In the genomic region with DNA sequence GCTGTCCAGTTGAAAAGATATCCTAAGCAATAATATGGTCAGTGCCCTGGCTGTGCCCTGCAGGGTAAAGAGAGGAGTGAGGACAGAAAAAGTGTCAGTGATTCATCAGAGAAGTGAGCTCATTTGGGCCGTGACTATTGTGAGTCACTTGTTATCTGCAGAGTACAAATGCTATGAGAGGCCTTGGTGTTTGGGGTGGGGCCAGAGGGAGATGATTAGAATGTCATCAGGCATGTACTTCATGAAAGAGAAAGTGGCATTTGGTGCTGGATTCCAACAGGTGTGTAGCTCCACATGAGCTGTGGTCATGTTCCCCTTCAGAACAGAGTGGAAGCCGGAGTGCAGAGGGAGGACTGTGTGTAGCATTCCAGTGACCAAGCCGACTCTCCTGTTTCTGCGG, we compare ENCODE assay signal across 9 cellular contexts.
DNase-seq lines count a peak whose midpoint lies in the region; ATAC-seq and TF ChIP-seq lines count a peak whose summit lies in the region.
"Had no signal": no experiment of that assay in that cellular context is flagged by ENCODE, and none has a peak within 500 bp of the region (broad histone marks: within the 10 kb centered on the region; RNA-seq: fewer than 3 reads in every experiment).

No MANE protein-coding gene starts in this region.

- peak overlapping the region in 1 of 4 donors; percentile 9 for H3K4me3 ChIP-seq in gastrocnemius medialis
- H3K4me3 ChIP-seq: SK-N-MC had no signal

- peak; percentile 2 for DNase-seq in activated CD8-positive, alpha-beta memory T cell treated with anti-CD3 and anti-CD28 coated beads, Interleukin-2, amount 50 U/mL, for 24 hours (ENCODE audit: extremely low read depth)
- DNase-seq in activated CD8-positive, alpha-beta memory T cell treated with anti-CD3 and anti-CD28 coated beads, Interleukin-2, amount 50 U/mL, for 4 hours = no peak
- DNase-seq in HT1080 (ENCODE audit: low read depth) (peak; percentile 88), dedifferentiated amniotic fluid mesenchymal stem cell (ENCODE audit: extremely low spot score) (peak; percentile 51), gastrocnemius medialis (peak in 1 of 2 donors; percentile 83), NCI-H1417 (lab: John Stamatoyannopoulos, UW) (no peak), D341Med (ENCODE audit: low spot score) (no peak)

- intact Hi-C loops in gastrocnemius medialis (cut with DNase I; ENCODE audit: low total_unique reads) = no loop called here

- H3K9me3 ChIP-seq in gastrocnemius medialis = no peaks in the 10 kb centered on the region

- H3K36me3 ChIP-seq in gastrocnemius medialis = no peaks in the 10 kb centered on the region

- H3K27me3 ChIP-seq in gastrocnemius medialis = no peaks in the 10 kb centered on the region

- in situ Hi-C loops in gastrocnemius medialis (cut with MboI; ENCODE audit: low sequenced_read_pairs in 4 of 4) = no loop called here

- ATAC-seq in gastrocnemius medialis (peak in 1 of 2 donors; percentile 99), GM19035 (IDR thresholded peaks at IDR 0.05; ENCODE audit: unreplicated experiment) (no peak)

- TF ChIP-seq POLR2A in gastrocnemius medialis (IDR thresholded peaks at IDR 0.05) = no peak

- H3K4me1 ChIP-seq in gastrocnemius medialis = peaks cover 6 to 8% of the 10 kb centered on the region in 2 donors

- H3K27ac ChIP-seq in gastrocnemius medialis = peak overlapping the region in 3 of 4 donors; percentile 36 to 76 (median 59)
- H3K27ac ChIP-seq: SK-N-MC had no signal

- TF ChIP-seq CTCF in gastrocnemius medialis (IDR thresholded peaks at IDR 0.05 in 4 of 5, conservative IDR thresholded peaks at IDR 0.05 in 1 of 5) = no peak

Comparison
In these comparisons a context has a peak if more than half of its experiments do, and no peak if none do; other contexts are left out.
1. DNase-seq: peak in activated CD8-positive, alpha-beta memory T cell treated with anti-CD3 and anti-CD28 coated beads, Interleukin-2, amount 50 U/mL, for 24 hours (single experiment), HT1080 (single experiment) and dedifferentiated amniotic fluid mesenchymal stem cell (single experiment); none in activated CD8-positive, alpha-beta memory T cell treated with anti-CD3 and anti-CD28 coated beads, Interleukin-2, amount 50 U/mL, for 4 hours (single experiment), NCI-H1417 (0 of 3) and D341Med (single experiment).